Comparison of ENCODE assay signal across 24 cellular contexts in genomic region chr15:92361321-92362090, GRCh38. TPM values are rescaled to one million over a fixed set of nuclear protein-coding genes. Genes with fewer than 3 reads are reported as not detected.
A peak's percentile ranks its signal among the peaks of the same experiment; 100 is the strongest.
DNase-seq lines count a peak whose midpoint lies in the region; FAIRE-seq and TF ChIP-seq lines count a peak whose summit lies in the region.
"Had no signal": no experiment of that assay in that cellular context is flagged by ENCODE, and none has a peak within 500 bp of the region (broad histone marks: within the 10 kb centered on the region; RNA-seq: fewer than 3 reads in every experiment).

No MANE protein-coding gene starts in this region.

- WGBS in SK-N-SH (ENCODE audit: low lambda C conversion rate), result 18% methylated on average over 11 of the region's 11 CpGs

- H3F3A ChIP-seq in SK-N-SH (replicated peaks; ENCODE audit: insufficient read depth), result no peaks in the 10 kb centered on the region

- no peaks in the 10 kb centered on the region for H3K9me2 ChIP-seq in SK-N-SH

- H3K36me3 Mint-ChIP-seq in mesothelial cell of epicardium, result no peaks in the 10 kb centered on the region
- H3K36me3 Mint-ChIP-seq in activated CD4-positive, alpha-beta memory T cell treated with anti-CD3 and anti-CD28 coated beads, Interleukin-2, amount 10 ng/mL, durations not matched to agents 7 days and 5 days (ENCODE audit: low read depth), result no peaks in the 10 kb centered on the region
- H3K36me3 Mint-ChIP-seq: CD4-positive, CD25-positive, alpha-beta regulatory T cell; CD8-positive, alpha-beta T cell had no signal

- peak overlapping the region; percentile 73 for H3K27ac Mint-ChIP-seq in mesothelial cell of epicardium
- no peak overlapping the region for H3K27ac Mint-ChIP-seq in activated CD4-positive, alpha-beta memory T cell treated with anti-CD3 and anti-CD28 coated beads, Interleukin-2, amount 10 ng/mL, durations not matched to agents 7 days and 5 days
- H3K27ac Mint-ChIP-seq: CD4-positive, CD25-positive, alpha-beta regulatory T cell; CD8-positive, alpha-beta T cell; HFFc6 had no signal

- no peak overlapping the region for H3K9ac ChIP-seq in SK-N-SH
- H3K9ac ChIP-seq: BLaER1 had no signal

- H3K4me2 ChIP-seq in SK-N-SH, result no peak overlapping the region
- H3K4me2 ChIP-seq: A549, BLaER1 had no signal

- peaks cover 4% of the 10 kb centered on the region; the same call in 1 of the 2 replicates for H3K9me3 ChIP-seq in SK-N-SH
- H3K9me3 ChIP-seq: BLaER1, Caco-2, HAP-1 had no signal

- H3K4me3 Mint-ChIP-seq in mesothelial cell of epicardium, result no peak overlapping the region
- H3K4me3 Mint-ChIP-seq in activated CD4-positive, alpha-beta memory T cell treated with anti-CD3 and anti-CD28 coated beads, Interleukin-2, amount 10 ng/mL, durations not matched to agents 7 days and 5 days, result no peak overlapping the region
- H3K4me3 Mint-ChIP-seq: CD4-positive, CD25-positive, alpha-beta regulatory T cell; CD8-positive, alpha-beta T cell; HFFc6 had no signal

- H3K36me3 ChIP-seq in SK-N-SH (replicated peaks in 1 of 2; ENCODE audit: control insufficient read depth in 1 of 2, insufficient read depth in 2 of 2, low read length in 1 of 2), result no peaks in the 10 kb centered on the region
- H3K36me3 ChIP-seq: BLaER1, HAP-1 had no signal

- peak overlapping the region in 1 of 2 experiments; percentile 26; a peak in 1 of 4 replicates for H3K27ac ChIP-seq in SK-N-SH (ENCODE audit: low read depth in 2 of 2, low read length in 1 of 2)
- H3K27ac ChIP-seq: A549, BLaER1, C4-2B had no signal

- no peaks in the 10 kb centered on the region for H3K9me3 Mint-ChIP-seq in mesothelial cell of epicardium
- H3K9me3 Mint-ChIP-seq in activated CD4-positive, alpha-beta memory T cell treated with anti-CD3 and anti-CD28 coated beads, Interleukin-2, amount 10 ng/mL, durations not matched to agents 7 days and 5 days, result no peaks in the 10 kb centered on the region
- H3K9me3 Mint-ChIP-seq: CD8-positive, alpha-beta T cell had no signal

- H3K4me1 ChIP-seq in SK-N-SH (ENCODE audit: control insufficient read depth in 1 of 2, insufficient read depth in 2 of 2, low read depth in 1 of 2, low read length in 1 of 2), result peaks cover 0 to 3% of the 10 kb centered on the region in 2 experiments; a peak in 1 of 4 replicates
- H3K4me1 ChIP-seq: Caco-2, HAP-1 had no signal

- no peaks in the 10 kb centered on the region for H3K27me3 ChIP-seq in SK-N-SH (ENCODE audit: insufficient read depth)
- H3K27me3 ChIP-seq: BLaER1 had no signal

- H3K4me1 Mint-ChIP-seq in mesothelial cell of epicardium, result peaks cover 49% of the 10 kb centered on the region
- no peaks in the 10 kb centered on the region for H3K4me1 Mint-ChIP-seq in activated CD4-positive, alpha-beta memory T cell treated with anti-CD3 and anti-CD28 coated beads, Interleukin-2, amount 10 ng/mL, durations not matched to agents 7 days and 5 days
- H3K4me1 Mint-ChIP-seq: CD4-positive, CD25-positive, alpha-beta regulatory T cell had no signal

- H4K20me1 ChIP-seq in SK-N-SH (ENCODE audit: insufficient read depth), result no peaks in the 10 kb centered on the region
- H4K20me1 ChIP-seq: BLaER1 had no signal

- no peak for TF ChIP-seq RAD21 in SK-N-SH (IDR thresholded peaks at IDR 0.05; ENCODE audit: low read length)

- no peaks in the 10 kb centered on the region for H3K27me3 Mint-ChIP-seq in mesothelial cell of epicardium (ENCODE audit: low read depth)
- H3K27me3 Mint-ChIP-seq in activated CD4-positive, alpha-beta memory T cell treated with anti-CD3 and anti-CD28 coated beads, Interleukin-2, amount 10 ng/mL, durations not matched to agents 7 days and 5 days, result peaks cover 13% of the 10 kb centered on the region

- H2AFZ ChIP-seq in SK-N-SH (ENCODE audit: low read depth), result no peak overlapping the region

- H3K4me3 ChIP-seq in SK-N-SH (ENCODE audit: low read depth in 2 of 2, low read length in 1 of 2), result no peak overlapping the region; a peak in 1 of 4 replicates
- H3K4me3 ChIP-seq: A549, BLaER1, HAP-1 had no signal

- no peak for FAIRE-seq in GM19239 (lab: Jason Lieb, UNC)
- FAIRE-seq: A549, GM12891, GM18507, H54 had no signal

- peak in 1 of 2 experiments; percentile 38; a peak in 1 of 4 replicates for TF ChIP-seq EP300 in SK-N-SH (IDR thresholded peaks at IDR 0.05; ENCODE audit: borderline replicate concordance in 1 of 2, low read depth in 1 of 2, low read length in 1 of 2)

- POLR2A ChIA-PET in SK-N-SH (lab: Yijun Ruan, JAX), result no interaction called here
- POLR2A ChIA-PET in activated CD4-positive, alpha-beta memory T cell treated with anti-CD3 and anti-CD28 coated beads, Interleukin-2, amount 10 ng/mL, durations not matched to agents 7 days and 5 days (lab: Charles Lee), result no interaction called here

- no peak for TF ChIP-seq CTCF in SK-N-SH (IDR thresholded peaks at IDR 0.05)
- TF ChIP-seq CTCF in mesothelial cell of epicardium (IDR thresholded peaks at IDR 0.05; ENCODE audit: unreplicated experiment), result no peak

- DNase-seq in Daoy (ENCODE audit: low read depth), result peak; percentile 7
- DNase-seq in SK-N-SH, result peak; percentile 55
- no peak for DNase-seq in mesothelial cell of epicardium (ENCODE audit: low spot score in 2 of 2, unreplicated experiment in 2 of 2)
- DNase-seq in GM19239 (ENCODE audit: insufficient read length, low spot score), result no peak
- no peak for DNase-seq in activated CD4-positive, alpha-beta memory T cell treated with anti-CD3 and anti-CD28 coated beads, Interleukin-2, amount 10 ng/mL, durations not matched to agents 7 days and 5 days
- DNase-seq in NCI-H128 (lab: John Stamatoyannopoulos, UW; ENCODE audit: unreplicated experiment), result no peak
- DNase-seq: 8988T; ACHN; Caco-2; CD4-positive, CD25-positive, alpha-beta regulatory T cell; CD8-positive, alpha-beta T cell; DMS153; DND-41; EL; GDM1; GOT3; HFFc6 had no signal

- no peaks in the 10 kb centered on the region for H3K79me2 ChIP-seq in SK-N-SH (ENCODE audit: insufficient read depth)

- CTCF ChIA-PET in SK-N-SH (lab: Yijun Ruan, JAX), result no interaction called here
- CTCF ChIA-PET in activated CD4-positive, alpha-beta memory T cell treated with anti-CD3 and anti-CD28 coated beads, Interleukin-2, amount 10 ng/mL, durations not matched to agents 7 days and 5 days (lab: Charles Lee), result no interaction called here

TF ChIP-seq in SK-N-SH, 30 proteins besides CTCF, POLR2A, EP300 and RAD21:
- TF ChIP-seq GATA2 (CRISPR knock-in tag; IDR thresholded peaks at IDR 0.05) (peak; percentile 50), JUND (IDR thresholded peaks at IDR 0.05) (no peak)

RNA-seq across cellular contexts. Expression of gene ST8SIA2, which starts 32.2 kb away (rescaled TPM):
- total RNA-seq in Daoy (2014; rRNA removed; shearing (Covaris generic)), result 2.9 and 6.4 TPM in 2 replicates
- polyA plus RNA-seq in SK-N-SH (2012; rRNA removed), result 0.05 and 0.16 TPM in 2 replicates
- polyA plus RNA-seq in SK-N-SH (2012; cell fraction: cytosol; rRNA removed), result 0.06 and 0.21 TPM in 2 replicates
- polyA plus RNA-seq in SK-N-SH (2012; cell fraction: nucleus; rRNA removed), result 0.04 and 0.06 TPM in 2 replicates
- total RNA-seq in mesothelial cell of epicardium, result 10.8 to 12.1 TPM (median 11.6 TPM) in 3 replicates
- not detected for total RNA-seq in activated CD4-positive, alpha-beta memory T cell treated with anti-CD3 and anti-CD28 coated beads, Interleukin-2, amount 10 ng/mL, durations not matched to agents 7 days and 5 days
- total RNA-seq: Caco-2; CD4-positive, CD25-positive, alpha-beta regulatory T cell; CD8-positive, alpha-beta T cell had no signal
- polyA plus RNA-seq: CD4-positive, CD25-positive, alpha-beta regulatory T cell had no signal

Comparison
In these comparisons a context has a peak if more than half of its experiments do, and no peak if none do; other contexts are left out.
1. DNase-seq: peak in Daoy (single experiment) and SK-N-SH (single experiment); none in mesothelial cell of epicardium (0 of 2), GM19239 (single experiment), activated CD4-positive, alpha-beta memory T cell treated with anti-CD3 and anti-CD28 coated beads, Interleukin-2, amount 10 ng/mL, durations not matched to agents 7 days and 5 days (single experiment) and NCI-H128 (single experiment).